Comparison of ENCODE assay signal across 17 cellular contexts in the genomic region with DNA sequence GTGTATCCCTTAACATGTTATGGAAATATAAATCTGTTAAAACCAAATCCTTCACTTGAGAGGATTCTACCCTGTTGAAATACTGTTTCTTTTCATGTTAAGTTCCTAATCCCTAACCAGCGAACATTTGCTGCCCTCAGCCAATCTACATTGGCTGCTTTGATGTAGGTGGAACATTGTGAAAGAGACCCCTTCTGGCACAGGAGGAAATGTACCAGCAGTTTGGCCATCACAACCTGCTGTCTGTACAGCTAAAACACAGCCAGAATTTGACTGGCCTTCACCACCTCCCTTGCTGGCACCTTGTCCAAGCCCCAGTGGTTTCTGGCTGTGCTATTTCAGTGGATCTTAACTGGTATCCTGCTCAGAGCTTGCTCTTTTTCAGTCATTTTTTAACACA.
A peak's percentile ranks its signal among the peaks of the same experiment; 100 is the strongest.
DNase-seq lines count a peak whose midpoint lies in the region; ATAC-seq and TF ChIP-seq lines count a peak whose summit lies in the region.
"Had no signal": no experiment of that assay in that cellular context is flagged by ENCODE, and none has a peak within 500 bp of the region (broad histone marks: within the 10 kb centered on the region; RNA-seq: fewer than 3 reads in every experiment).

No MANE protein-coding gene starts in this region.

- 43 to 55% methylated on average over 1 of the region's 1 CpG for WGBS in aorta, 2 donors

- peak; percentile 39 for ATAC-seq in stimulated activated memory B cell treated with anti-CD40 and anti-IgM and Interleukin-4, amounts not matched to agents 10 μg/mL and 1 μg/mL and 100 μg/mL, for 72 hours
- no peak for ATAC-seq in aorta (ENCODE audit: low FRiP score)

- no peaks in the 10 kb centered on the region for H3K36me3 Mint-ChIP-seq in stimulated activated memory B cell treated with anti-CD40 and anti-IgM and Interleukin-4, amounts not matched to agents 10 μg/mL and 1 μg/mL and 100 μg/mL, for 72 hours
- H3K36me3 Mint-ChIP-seq in nephron progenitor cell (ENCODE audit: low read depth), result no peaks in the 10 kb centered on the region

- DNase-seq in NCI-H82 (lab: John Stamatoyannopoulos, UW) (peak; percentile 30), NCI-H82 treated with DMSO at 0.1 percent for 48 hours (lab: John Stamatoyannopoulos, UW; ENCODE audit: unreplicated experiment) (no peak), OCI-M1 (lab: John Stamatoyannopoulos, UW) (peak; percentile 23), iPS-NIHi11 (ENCODE audit: low spot score) (peak; percentile 20), MV-4-11 (lab: John Stamatoyannopoulos, UW) (no peak), nephron progenitor cell (no peak), aorta (no peak)
- DNase-seq: DND-41, GF-D8, MM.1S, NCI-H1105 treated with DMSO at 0.1 percent for 48 hours, NCI-H187 treated with DMSO at 0.1 percent for 48 hours, NCI-H2171 treated with DMSO at 0.1 percent for 48 hours, NCI-H510A treated with DMSO at 0.1 percent for 48 hours, PC-9, SW 1271 had no signal

- H3K4me1 ChIP-seq in aorta (ENCODE audit: control insufficient read depth in 1 of 2, insufficient read depth in 2 of 2, low read length in 2 of 2), result no peaks in the 10 kb centered on the region

- no peak for TF ChIP-seq CTCF in nephron progenitor cell (IDR thresholded peaks at IDR 0.05)

- H3K9me3 ChIP-seq in aorta (ENCODE audit: control insufficient read depth, low read length), result peaks cover 1% of the 10 kb centered on the region

- H3K27me3 ChIP-seq in aorta (ENCODE audit: control insufficient read depth in 1 of 2, insufficient read depth in 2 of 2, low read length in 1 of 2), result no peaks in the 10 kb centered on the region

- intact Hi-C loops in aorta (cut with DNase I), result no loop called here

- H3K27ac Mint-ChIP-seq in stimulated activated memory B cell treated with anti-CD40 and anti-IgM and Interleukin-4, amounts not matched to agents 10 μg/mL and 1 μg/mL and 100 μg/mL, for 72 hours, result no peak overlapping the region
- no peak overlapping the region for H3K27ac Mint-ChIP-seq in nephron progenitor cell

- H3K4me3 Mint-ChIP-seq in stimulated activated memory B cell treated with anti-CD40 and anti-IgM and Interleukin-4, amounts not matched to agents 10 μg/mL and 1 μg/mL and 100 μg/mL, for 72 hours, result no peak overlapping the region
- no peak overlapping the region for H3K4me3 Mint-ChIP-seq in nephron progenitor cell

- H3K4me1 Mint-ChIP-seq in stimulated activated memory B cell treated with anti-CD40 and anti-IgM and Interleukin-4, amounts not matched to agents 10 μg/mL and 1 μg/mL and 100 μg/mL, for 72 hours, result no peaks in the 10 kb centered on the region
- peaks cover 3% of the 10 kb centered on the region for H3K4me1 Mint-ChIP-seq in nephron progenitor cell

- H3K9me3 Mint-ChIP-seq in stimulated activated memory B cell treated with anti-CD40 and anti-IgM and Interleukin-4, amounts not matched to agents 10 μg/mL and 1 μg/mL and 100 μg/mL, for 72 hours, result peaks cover 8% of the 10 kb centered on the region
- no peaks in the 10 kb centered on the region for H3K9me3 Mint-ChIP-seq in nephron progenitor cell

- H3K27ac ChIP-seq in aorta (ENCODE audit: low read depth in 1 of 2, low read length in 2 of 2), result no peak overlapping the region
- H3K27ac ChIP-seq: PC-9 had no signal

- no peak overlapping the region for H3K4me3 ChIP-seq in aorta (ENCODE audit: low read length in 2 of 2)
- H3K4me3 ChIP-seq: PC-9 had no signal

- H3K36me3 ChIP-seq in aorta (ENCODE audit: control insufficient read depth in 1 of 2, insufficient read depth in 2 of 2, low read length in 1 of 2), result no peaks in the 10 kb centered on the region

- no peaks in the 10 kb centered on the region for H3K27me3 Mint-ChIP-seq in stimulated activated memory B cell treated with anti-CD40 and anti-IgM and Interleukin-4, amounts not matched to agents 10 μg/mL and 1 μg/mL and 100 μg/mL, for 72 hours
- H3K27me3 Mint-ChIP-seq in nephron progenitor cell (ENCODE audit: low read depth, poor library complexity), result no peaks in the 10 kb centered on the region

Comparison
In these comparisons a context has a peak if more than half of its experiments do, and no peak if none do; other contexts are left out.
1. DNase-seq: peak in NCI-H82 (single experiment), OCI-M1 (single experiment) and iPS-NIHi11 (single experiment); none in NCI-H82 treated with DMSO at 0.1 percent for 48 hours (single experiment), MV-4-11 (single experiment), nephron progenitor cell (single experiment) and aorta (0 of 2).